1 cellular context compared by ENCODE assay signal in genomic region chr17:34580685-34581445, GRCh38.
TF ChIP-seq lines count a peak whose summit lies in the region.

No MANE protein-coding gene starts in this region.

TF ChIP-seq in HEK293, 187 proteins besides CTCF, POLR2A, EP300 and RAD21 (continued from another document):
- TF ChIP-seq ZNF354C (tag by site-specific recombination; IDR thresholded peaks at IDR 0.05; ENCODE audit: borderline replicate concordance, low read depth) (no peak), ZFP37 (tag by site-specific recombination; IDR thresholded peaks at IDR 0.05) (peak; percentile 41; the same call in 1 of the 2 replicates), ZNF521 (tag by site-specific recombination; IDR thresholded peaks at IDR 0.05) (no peak), ZNF311 (tag by site-specific recombination; IDR thresholded peaks at IDR 0.05; ENCODE audit: borderline replicate concordance) (no peak), BCL11A (tag by site-specific recombination; IDR thresholded peaks at IDR 0.05; ENCODE audit: low read depth) (no peak), ZNF24 (tag by site-specific recombination; IDR thresholded peaks at IDR 0.05) (no peak), ZNF785 (tag by site-specific recombination; IDR thresholded peaks at IDR 0.05) (no peak), KLF17 (tag by site-specific recombination; IDR thresholded peaks at IDR 0.05) (peak; percentile 63), SCRT2 (tag by site-specific recombination; IDR thresholded peaks at IDR 0.05) (peak; percentile 76), ZNF704 (tag by site-specific recombination; IDR thresholded peaks at IDR 0.05) (no peak), ZBTB11 (tag by site-specific recombination; conservative IDR thresholded peaks at IDR 0.05; ENCODE audit: low read depth) (peak; percentile 44; the same call in 1 of the 2 replicates), KLF9 (tag by site-specific recombination; IDR thresholded peaks at IDR 0.05; ENCODE audit: low read depth) (peak; percentile 45; the same call in 1 of the 2 replicates), ZNF248 (tag by site-specific recombination; IDR thresholded peaks at IDR 0.05) (no peak), PBX3 (CRISPR knock-in tag; IDR thresholded peaks at IDR 0.05) (no peak), ZBTB26 (tag by site-specific recombination; optimal IDR thresholded peaks at IDR 0.05) (peak; percentile 64), ZNF629 (tag by site-specific recombination; IDR thresholded peaks at IDR 0.05) (no peak), ZNF645 (tag by site-specific recombination; IDR thresholded peaks at IDR 0.05) (no peak), SP2 (tag by site-specific recombination; IDR thresholded peaks at IDR 0.05) (no peak), ZNF18 (tag by site-specific recombination; IDR thresholded peaks at IDR 0.05) (no peak), SETDB1 (IDR thresholded peaks at IDR 0.05; ENCODE audit: insufficient read length, low read length) (no peak), MEIS1 (CRISPR knock-in tag; IDR thresholded peaks at IDR 0.05; ENCODE audit: borderline replicate concordance) (no peak), PRDM4 (tag by site-specific recombination; IDR thresholded peaks at IDR 0.05) (no peak), ZNF175 (tag by site-specific recombination; IDR thresholded peaks at IDR 0.05) (no peak), ZFHX2 (tag by site-specific recombination; conservative IDR thresholded peaks at IDR 0.05) (peak; percentile 94), ZNF600 (tag by site-specific recombination; IDR thresholded peaks at IDR 0.05) (peak; percentile 34; the same call in 1 of the 2 replicates), ZNF2 (tag by site-specific recombination; IDR thresholded peaks at IDR 0.05) (0 out of 2 replicates have a peak, but pooled peaks have one; percentile 35), ZIC2 (tag by site-specific recombination; IDR thresholded peaks at IDR 0.05) (peak; percentile 34), ZBTB10 (tag by site-specific recombination; IDR thresholded peaks at IDR 0.05) (peak; percentile 77), SCRT1 (tag by site-specific recombination; IDR thresholded peaks at IDR 0.05; ENCODE audit: borderline replicate concordance) (no peak), HIC1 (tag by site-specific recombination; IDR thresholded peaks at IDR 0.05) (peak; percentile 52), KLF16 (tag by site-specific recombination; IDR thresholded peaks at IDR 0.05) (peak; percentile 79), GLIS2 (tag by site-specific recombination; IDR thresholded peaks at IDR 0.05) (peak; percentile 97), ZNF658 (tag by site-specific recombination; IDR thresholded peaks at IDR 0.05) (no peak), ZNF692 (tag by site-specific recombination; IDR thresholded peaks at IDR 0.05) (0 out of 2 replicates have a peak, but pooled peaks have one; percentile 43), ZSCAN4 (tag by site-specific recombination; IDR thresholded peaks at IDR 0.05) (no peak)
